Comparison of ENCODE assay signal across 21 cellular contexts in the genomic region with DNA sequence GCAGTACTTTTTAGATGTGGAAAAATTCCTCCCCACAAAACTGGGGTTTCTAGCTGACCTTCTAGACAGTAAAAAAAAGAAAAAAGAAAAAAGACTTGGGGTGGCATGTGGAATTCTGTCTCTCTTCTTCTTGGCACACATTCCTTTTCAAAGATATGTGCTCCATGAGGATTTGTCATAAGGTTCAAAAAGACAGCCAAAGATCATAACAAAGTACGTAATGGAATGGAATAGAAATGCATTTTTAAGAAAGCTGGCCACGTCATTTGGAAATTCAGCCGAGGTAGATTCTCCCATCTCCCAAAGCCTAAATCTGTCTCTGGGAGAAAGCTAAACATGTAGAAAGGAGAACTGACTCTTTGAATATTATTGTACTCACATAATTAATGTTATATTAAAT.
"Had no signal": no experiment of that assay in that cellular context is flagged by ENCODE, and none has a peak within 500 bp of the region (broad histone marks: within the 10 kb centered on the region; RNA-seq: fewer than 3 reads in every experiment).

No MANE protein-coding gene starts in this region.

- FAIRE-seq: islet of Langerhans had no signal

- H3K27ac ChIP-seq: lower lobe of right lung had no signal

- H3K4me1 ChIP-seq: lower lobe of right lung had no signal

- H3K27me3 Mint-ChIP-seq: brain had no signal

- H3K4me3 ChIP-seq: lower lobe of right lung had no signal

- ATAC-seq: activated CD8-positive, alpha-beta memory T cell treated with anti-CD3 and anti-CD28 coated beads, Interleukin-2, amount 10 ng/mL, durations not matched to agents 7 days and 5 days; activated T-helper 17 cell treated with anti-CD3 and anti-CD28 coated beads, Interleukin-2, amount 50 U/mL, for 72 hours had no signal

- H3K9me3 ChIP-seq: lower lobe of right lung had no signal

- H3K4me1 Mint-ChIP-seq: activated B cell treated with CpG ODN at 0.5 μM for 24 hours; activated CD8-positive, alpha-beta memory T cell treated with anti-CD3 and anti-CD28 coated beads, Interleukin-2, amount 10 ng/mL, durations not matched to agents 7 days and 5 days; activated T-helper 17 cell treated with anti-CD3 and anti-CD28 coated beads, Interleukin-2, amount 50 U/mL, for 72 hours; central memory CD8-positive, alpha-beta T cell had no signal

- H3K9me3 Mint-ChIP-seq: activated B cell treated with CpG ODN at 0.5 μM for 24 hours; activated CD4-positive, alpha-beta memory T cell treated with anti-CD3 and anti-CD28 coated beads for 36 hours; activated T-helper 17 cell treated with anti-CD3 and anti-CD28 coated beads, Interleukin-2, amount 50 U/mL, for 72 hours; central memory CD8-positive, alpha-beta T cell; nephron had no signal

- DNase-seq: activated B cell treated with CpG ODN at 0.5 μM for 24 hours; activated CD4-positive, alpha-beta memory T cell treated with anti-CD3 and anti-CD28 coated beads for 36 hours; activated CD4-positive, alpha-beta T cell treated with anti-CD3 and anti-CD28 coated beads for 4 hours; activated CD8-positive, alpha-beta memory T cell treated with anti-CD3 and anti-CD28 coated beads, Interleukin-2, amount 10 ng/mL, durations not matched to agents 7 days and 5 days; activated naive CD4-positive, alpha-beta T cell; activated T-cell treated with anti-CD3 and anti-CD28 coated beads, Interleukin-2, amount 50 U/mL, for 1 hour; anterior cingulate cortex; effector CD4-positive, alpha-beta T cell; hippocampal formation; left cardiac atrium; lower lobe of right lung; nucleus accumbens; right cardiac atrium; stimulated activated naive CD4-positive, alpha-beta T cell treated with Interleukin-2 at 50 U/mL for 16 hours; substantia nigra; trophoblast cell had no signal

- H3K36me3 Mint-ChIP-seq: activated CD4-positive, alpha-beta memory T cell treated with anti-CD3 and anti-CD28 coated beads for 36 hours; activated CD8-positive, alpha-beta memory T cell treated with anti-CD3 and anti-CD28 coated beads, Interleukin-2, amount 10 ng/mL, durations not matched to agents 7 days and 5 days; brain had no signal

- H3K4me3 Mint-ChIP-seq: activated B cell treated with CpG ODN at 0.5 μM for 24 hours; activated CD4-positive, alpha-beta memory T cell treated with anti-CD3 and anti-CD28 coated beads for 36 hours; activated CD8-positive, alpha-beta memory T cell treated with anti-CD3 and anti-CD28 coated beads, Interleukin-2, amount 10 ng/mL, durations not matched to agents 7 days and 5 days; activated T-helper 17 cell treated with anti-CD3 and anti-CD28 coated beads, Interleukin-2, amount 50 U/mL, for 72 hours; brain; central memory CD8-positive, alpha-beta T cell; nephron had no signal

- H3K36me3 ChIP-seq: lower lobe of right lung had no signal

- H3K27ac Mint-ChIP-seq: activated B cell treated with CpG ODN at 0.5 μM for 24 hours; activated CD4-positive, alpha-beta memory T cell treated with anti-CD3 and anti-CD28 coated beads for 36 hours; activated CD8-positive, alpha-beta memory T cell treated with anti-CD3 and anti-CD28 coated beads, Interleukin-2, amount 10 ng/mL, durations not matched to agents 7 days and 5 days; activated T-helper 17 cell treated with anti-CD3 and anti-CD28 coated beads, Interleukin-2, amount 50 U/mL, for 72 hours had no signal
